22 cellular contexts compared by ENCODE assay signal in genomic region chr18:42561521-42561920, GRCh38.
"Had no signal": no experiment of that assay in that cellular context is flagged by ENCODE, and none has a peak within 500 bp of the region (broad histone marks: within the 10 kb centered on the region; RNA-seq: fewer than 3 reads in every experiment).

No MANE protein-coding gene starts in this region.

- H3K36me3 Mint-ChIP-seq: IgD-negative memory B cell had no signal

- H3K27ac Mint-ChIP-seq: IgD-negative memory B cell had no signal

- H3K27me3 Mint-ChIP-seq: IgD-negative memory B cell had no signal

- ATAC-seq: K562, SK-N-SH treated with all-trans-retinoic acid at 6 μM for 48 hours had no signal

- H3K4me2 ChIP-seq: KMS-11 had no signal

- H3K4me3 ChIP-seq: K562 had no signal

- FAIRE-seq: HTR-8/SVneo, K562, RCC 7860 had no signal

- H3K4me3 Mint-ChIP-seq: IgD-negative memory B cell had no signal

- H3K27ac ChIP-seq: HL-60, KMS-11 had no signal

- DNase-seq: Kasumi-1, MM.1S, NCI-H1048, NCI-H1105, NCI-H1417, NCI-H1436 treated with DMSO at 0.1 percent for 48 hours, NCI-H1694, NCI-H187 treated with DMSO at 0.1 percent for 48 hours, NCI-H2029 treated with DMSO at 0.1 percent for 48 hours, NCI-H2171 treated with DMSO at 0.1 percent for 48 hours, NCI-H2227 treated with DMSO at 0.1 percent for 48 hours, NCI-H526, Right ventricle myocardium superior, RPMI8226, T-helper 1 cell had no signal

- H3K9ac ChIP-seq: KMS-11 had no signal
